In the genomic region with DNA sequence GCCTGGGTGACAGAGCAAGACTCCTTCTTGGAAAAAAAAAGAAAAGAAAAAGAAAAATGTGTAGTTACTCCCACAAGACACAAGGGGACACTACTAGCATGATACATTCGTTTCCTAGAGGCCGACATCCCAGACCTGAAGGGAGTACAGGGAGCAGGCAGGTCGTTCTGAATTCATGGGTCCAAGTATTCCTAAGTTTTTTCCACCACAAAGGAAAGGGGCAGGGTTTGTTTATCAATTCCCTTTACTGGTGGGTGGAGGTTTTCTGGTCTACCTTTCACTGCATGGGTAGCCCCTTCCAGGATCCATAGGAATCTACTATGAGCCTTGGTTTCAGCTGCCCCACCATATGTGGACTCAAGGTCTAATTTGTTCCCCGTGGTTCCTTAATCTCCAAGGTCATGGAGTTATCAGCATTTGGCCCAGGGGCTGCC, we compare ENCODE assay signal across 8 cellular contexts. TPM values are rescaled to one million over a fixed set of nuclear protein-coding genes. Genes with fewer than 3 reads are reported as not detected.
A peak's percentile ranks its signal among the peaks of the same experiment; 100 is the strongest.
DNase-seq lines count a peak whose midpoint lies in the region; ATAC-seq, FAIRE-seq and TF ChIP-seq lines count a peak whose summit lies in the region.

No MANE protein-coding gene starts in this region.

- H3K36me3 ChIP-seq in SJCRH30 = no peaks in the 10 kb centered on the region

- H3K9me3 Mint-ChIP-seq in endothelial cell (ENCODE audit: unreplicated experiment) = no peaks in the 10 kb centered on the region

- ATAC-seq in A549 (peak; percentile 84 to 85), HG03565 (IDR thresholded peaks at IDR 0.05; ENCODE audit: unreplicated experiment) (no peak)

- TF ChIP-seq POLR2A in A549 (IDR thresholded peaks at IDR 0.05; ENCODE audit: low read length) = no peak

- peaks cover 8% of the 10 kb centered on the region for H3K4me1 Mint-ChIP-seq in endothelial cell (ENCODE audit: unreplicated experiment)

- H3K27me3 Mint-ChIP-seq in endothelial cell (ENCODE audit: unreplicated experiment) = peaks cover 11% of the 10 kb centered on the region

- no peak for FAIRE-seq in A549 (lab: Jason Lieb, UNC)

- H3K4me3 ChIP-seq in A549 = no peak overlapping the region
- H3K4me3 ChIP-seq in SJCRH30 = no peak overlapping the region

- 3% methylated on average over 4 of the region's 4 CpGs for WGBS in A549 (ENCODE audit: missing lambda C conversion rate)

- H3K4me2 ChIP-seq in A549 = peak overlapping the region; percentile 45

- TF ChIP-seq RAD21 in A549 (conservative IDR thresholded peaks at IDR 0.05 in 1 of 2, IDR thresholded peaks at IDR 0.05 in 1 of 2) = peak; percentile 91 to 96

- CTCF ChIA-PET in A549 (lab: Yijun Ruan, JAX) = interaction anchor here (0.8 to 5.7 kb wide), 8 partner anchors 10 to 227 kb away, joined by 3 to 26 read pairs (median 6); no protein-coding TSS in a partner anchor
- CTCF ChIA-PET in GM10248 (lab: Yijun Ruan, JAX) = interaction anchor here (0.6 to 3.8 kb wide), 7 partner anchors 9 to 222 kb away, joined by 3 to 13 read pairs (median 3); no protein-coding TSS in a partner anchor

- H3K9me3 ChIP-seq in A549 = no peaks in the 10 kb centered on the region
- H3K9me3 ChIP-seq in SJCRH30 (replicated peaks) = no peaks in the 10 kb centered on the region

- peak overlapping the region; percentile 45 to 72; a peak in 5 of 6 replicates for H3K27ac ChIP-seq in A549
- H3K27ac ChIP-seq in SJCRH30 = no peak overlapping the region

- DNase-seq in A549 (ENCODE audit: low read depth in 1 of 2, low spot score in 1 of 2) = peak; percentile 88 to 90
- peak; percentile 82 for DNase-seq in GM10248 (ENCODE audit: extremely low spot score)
- peak; percentile 44 to 87 (median 61) for DNase-seq in NCI-H1417 (lab: John Stamatoyannopoulos, UW)
- DNase-seq in SJCRH30 = peak; percentile 61 to 83
- no peak for DNase-seq in endothelial cell (ENCODE audit: low spot score)
- peak; percentile 43 for DNase-seq in midbrain (lab: John Stamatoyannopoulos, UW)
- DNase-seq in stimulated activated CD4-positive, alpha-beta T cell treated with anti-CD3 and anti-CD28 coated beads, Interleukin-2, amount 100 ng/mL, for 24 hours = no peak

- H3K27me3 ChIP-seq in SJCRH30 = no peaks in the 10 kb centered on the region

- H3K4me1 ChIP-seq in A549 (peaks cover 18% of the 10 kb centered on the region), SJCRH30 (peaks cover 3% of the 10 kb centered on the region; the same call in 1 of the 2 replicates)

- H3K27ac Mint-ChIP-seq in endothelial cell (ENCODE audit: unreplicated experiment) = no peak overlapping the region

- no peak for TF ChIP-seq EP300 in A549 (IDR thresholded peaks at IDR 0.05)

- no peaks in the 10 kb centered on the region for H3K36me3 Mint-ChIP-seq in endothelial cell (ENCODE audit: low read depth, unreplicated experiment)

- no peak overlapping the region for H3K4me3 Mint-ChIP-seq in endothelial cell (ENCODE audit: unreplicated experiment)

- TF ChIP-seq CTCF in A549 (IDR thresholded peaks at IDR 0.05) = peak; percentile 85
- TF ChIP-seq CTCF in GM10248 (IDR thresholded peaks at IDR 0.05; ENCODE audit: control extremely low read depth, extremely low read depth, low read depth, missing control alignments) = peak; percentile 69
- TF ChIP-seq CTCF in endothelial cell (IDR thresholded peaks at IDR 0.05; ENCODE audit: unreplicated experiment) = peak; percentile 67

- POLR2A ChIA-PET in A549 (lab: Yijun Ruan, JAX) = interaction anchor here (1.0 kb wide), 1 partner anchor 141 kb away, joined by 3 read pairs; no protein-coding TSS in a partner anchor
- POLR2A ChIA-PET in GM10248 (lab: Yijun Ruan, JAX) = no interaction called here

TF ChIP-seq in A549, 52 proteins besides CTCF, POLR2A, EP300 and RAD21:
- TF ChIP-seq SMC3 (IDR thresholded peaks at IDR 0.05) (peak; percentile 81), HOXA7 (CRISPR knock-in tag; IDR thresholded peaks at IDR 0.05) (no peak)

RNA-seq across cellular contexts. Expression of a gene that starts 11.8 kb away (rescaled TPM):
- polyA plus RNA-seq in A549 (2011; rRNA removed) (0.30 and 0.37 TPM in 2 replicates), A549 (2017; fragmentation: RNase III; extraction: RNeasy Plus Mini Kit Qiagen cat#74134 plus additional on column Dnase treatment) (0.54 to 0.71 TPM (median 0.66 TPM) in 3 replicates)
- 0.48 and 0.73 TPM in 2 replicates for polyA plus RNA-seq in A549 (2012; cell fraction: cytosol; rRNA removed)
- polyA plus RNA-seq in A549 (2012; cell fraction: nucleus; rRNA removed) = 1.2 and 1.3 TPM in 2 replicates
- 0.15 and 0.29 TPM in 2 replicates for polyA minus RNA-seq in A549 (2011; rRNA and poly(A)+ RNA removed)
- total RNA-seq in SJCRH30 (2014; rRNA removed; shearing (Covaris generic)) = 0.53 and 0.71 TPM in 2 replicates
- total RNA-seq in endothelial cell (ENCODE audit: unreplicated experiment) = 0.44 TPM

RNA-seq across cellular contexts. Expression of a gene that starts 16.1 kb away (rescaled TPM):
- polyA plus RNA-seq in A549 (2011; rRNA removed) = 3.1 and 4.9 TPM in 2 replicates
- 3.1 and 4.9 TPM in 2 replicates for polyA plus RNA-seq in A549 (2012; cell fraction: cytosol; rRNA removed)
- 12.5 and 14.9 TPM in 2 replicates for polyA plus RNA-seq in A549 (2012; cell fraction: nucleus; rRNA removed)
- 7.9 to 8.6 TPM (median 8.1 TPM) in 3 replicates for polyA plus RNA-seq in A549 (2017; fragmentation: RNase III; extraction: RNeasy Plus Mini Kit Qiagen cat#74134 plus additional on column Dnase treatment)
- polyA minus RNA-seq in A549 (2011; rRNA and poly(A)+ RNA removed) = 7.0 and 9.0 TPM in 2 replicates
- total RNA-seq in SJCRH30 (2014; rRNA removed; shearing (Covaris generic)) = 1.1 and 1.3 TPM in 2 replicates
- 3.3 TPM for total RNA-seq in endothelial cell (ENCODE audit: unreplicated experiment)

RNA-seq across cellular contexts. Expression of a gene that starts 20.1 kb away (rescaled TPM):
- polyA plus RNA-seq in A549 (2011; rRNA removed) = 12.2 and 12.9 TPM in 2 replicates
- polyA plus RNA-seq in A549 (2012; cell fraction: cytosol; rRNA removed) = 30.5 and 36.6 TPM in 2 replicates
- 46.7 and 62.2 TPM in 2 replicates for polyA plus RNA-seq in A549 (2012; cell fraction: nucleus; rRNA removed)
- polyA plus RNA-seq in A549 (2017; fragmentation: RNase III; extraction: RNeasy Plus Mini Kit Qiagen cat#74134 plus additional on column Dnase treatment) = 16.5 to 20.0 TPM (median 17.4 TPM) in 3 replicates
- polyA minus RNA-seq in A549 (2011; rRNA and poly(A)+ RNA removed) = 12.1 and 14.5 TPM in 2 replicates
- total RNA-seq in SJCRH30 (2014; rRNA removed; shearing (Covaris generic)) = 21.0 and 22.2 TPM in 2 replicates
- total RNA-seq in endothelial cell (ENCODE audit: unreplicated experiment) = 76.0 TPM

RNA-seq across cellular contexts. Expression of a gene that starts 32.7 kb away (rescaled TPM):
- 35.6 and 36.3 TPM in 2 replicates for polyA plus RNA-seq in A549 (2011; rRNA removed)
- 41.8 and 42.1 TPM in 2 replicates for polyA plus RNA-seq in A549 (2012; cell fraction: cytosol; rRNA removed)
- polyA plus RNA-seq in A549 (2012; cell fraction: nucleus; rRNA removed) = 58.6 and 62.1 TPM in 2 replicates
- polyA plus RNA-seq in A549 (2017; fragmentation: RNase III; extraction: RNeasy Plus Mini Kit Qiagen cat#74134 plus additional on column Dnase treatment) = 34.8 to 39.8 TPM (median 35.7 TPM) in 3 replicates
- polyA minus RNA-seq in A549 (2011; rRNA and poly(A)+ RNA removed) = 45.4 and 46.9 TPM in 2 replicates
- 33.0 and 38.0 TPM in 2 replicates for total RNA-seq in SJCRH30 (2014; rRNA removed; shearing (Covaris generic))
- 77.6 TPM for total RNA-seq in endothelial cell (ENCODE audit: unreplicated experiment)

RNA-seq across cellular contexts. Expression of a gene that starts 51.7 kb away (rescaled TPM):
- polyA plus RNA-seq in A549 (2011; rRNA removed) = 3.0 and 3.7 TPM in 2 replicates
- polyA plus RNA-seq in A549 (2012; cell fraction: cytosol; rRNA removed) = 5.1 and 5.7 TPM in 2 replicates
- 8.7 and 14.7 TPM in 2 replicates for polyA plus RNA-seq in A549 (2012; cell fraction: nucleus; rRNA removed)
- 8.0 to 10.1 TPM (median 8.5 TPM) in 3 replicates for polyA plus RNA-seq in A549 (2017; fragmentation: RNase III; extraction: RNeasy Plus Mini Kit Qiagen cat#74134 plus additional on column Dnase treatment)
- 6.1 and 10.5 TPM in 2 replicates for polyA minus RNA-seq in A549 (2011; rRNA and poly(A)+ RNA removed)
- 5.6 and 6.0 TPM in 2 replicates for total RNA-seq in SJCRH30 (2014; rRNA removed; shearing (Covaris generic))
- 37.7 TPM for total RNA-seq in endothelial cell (ENCODE audit: unreplicated experiment)

Comparison
In these comparisons a context has a peak if more than half of its experiments do, and no peak if none do; other contexts are left out.
1. DNase-seq: peak in A549 (2 of 2), GM10248 (single experiment), NCI-H1417 (3 of 3), SJCRH30 (2 of 2) and midbrain (single experiment); none in endothelial cell (single experiment) and stimulated activated CD4-positive, alpha-beta T cell treated with anti-CD3 and anti-CD28 coated beads, Interleukin-2, amount 100 ng/mL, for 24 hours (0 of 2).
2. Peak in every context shown above with its lines, with median percentiles within 50 percentile points of each other: CTCF ChIP-seq.